In genomic region chr13:25046274-25046984, GRCh38 we compare ENCODE assay signal across 1 cellular context.
TF ChIP-seq lines count a peak whose summit lies in the region.

No MANE protein-coding gene starts in this region.

TF ChIP-seq in K562, 482 proteins besides CTCF, POLR2A, EP300 and RAD21 (continued from another document):
- TF ChIP-seq, protein P1, sequence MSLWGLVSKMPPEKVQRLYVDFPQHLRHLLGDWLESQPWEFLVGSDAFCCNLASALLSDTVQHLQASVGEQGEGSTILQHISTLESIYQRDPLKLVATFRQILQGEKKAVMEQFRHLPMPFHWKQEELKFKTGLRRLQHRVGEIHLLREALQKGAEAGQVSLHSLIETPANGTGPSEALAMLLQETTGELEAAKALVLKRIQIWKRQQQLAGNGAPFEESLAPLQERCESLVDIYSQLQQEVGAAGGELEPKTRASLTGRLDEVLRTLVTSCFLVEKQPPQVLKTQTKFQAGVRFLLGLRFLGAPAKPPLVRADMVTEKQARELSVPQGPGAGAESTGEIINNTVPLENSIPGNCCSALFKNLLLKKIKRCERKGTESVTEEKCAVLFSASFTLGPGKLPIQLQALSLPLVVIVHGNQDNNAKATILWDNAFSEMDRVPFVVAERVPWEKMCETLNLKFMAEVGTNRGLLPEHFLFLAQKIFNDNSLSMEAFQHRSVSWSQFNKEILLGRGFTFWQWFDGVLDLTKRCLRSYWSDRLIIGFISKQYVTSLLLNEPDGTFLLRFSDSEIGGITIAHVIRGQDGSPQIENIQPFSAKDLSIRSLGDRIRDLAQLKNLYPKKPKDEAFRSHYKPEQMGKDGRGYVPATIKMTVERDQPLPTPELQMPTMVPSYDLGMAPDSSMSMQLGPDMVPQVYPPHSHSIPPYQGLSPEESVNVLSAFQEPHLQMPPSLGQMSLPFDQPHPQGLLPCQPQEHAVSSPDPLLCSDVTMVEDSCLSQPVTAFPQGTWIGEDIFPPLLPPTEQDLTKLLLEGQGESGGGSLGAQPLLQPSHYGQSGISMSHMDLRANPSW (CRISPR knock-in tag; IDR thresholded peaks at IDR 0.05), result no peak
- TF ChIP-seq TARDBP (IDR thresholded peaks at IDR 0.05), result no peak
- TF ChIP-seq TRIM28 (IDR thresholded peaks at IDR 0.05), result no peak
- TF ChIP-seq MEIS2 (IDR thresholded peaks at IDR 0.05; ENCODE audit: partially characterized antibody), result no peak
- no peak for TF ChIP-seq CBX1 (IDR thresholded peaks at IDR 0.05; ENCODE audit: low read depth)
